In the genomic region with DNA sequence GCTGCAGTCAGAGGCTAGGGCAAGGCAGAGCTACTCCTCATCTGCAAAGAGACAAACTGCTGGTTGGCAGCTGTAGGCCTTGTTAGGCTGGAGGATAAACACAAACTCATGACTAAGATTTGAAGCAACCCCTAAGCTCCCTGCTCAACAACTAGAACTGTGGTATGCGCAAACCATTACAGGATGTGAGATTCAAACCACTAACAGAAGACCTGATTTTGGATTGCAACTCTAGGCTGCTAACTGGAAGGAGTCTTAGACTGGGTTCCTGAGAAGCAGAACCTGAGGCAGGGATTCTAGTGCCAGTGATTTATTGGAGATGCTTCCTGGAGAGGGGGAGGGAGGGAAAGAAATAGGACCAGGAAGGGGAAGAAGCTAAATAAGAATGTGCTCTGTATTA, we compare ENCODE assay signal across 12 cellular contexts. TPM values are rescaled to one million over a fixed set of nuclear protein-coding genes. Genes with fewer than 3 reads are reported as not detected.
DNase-seq lines count a peak whose midpoint lies in the region; ATAC-seq and TF ChIP-seq lines count a peak whose summit lies in the region.
"Had no signal": no experiment of that assay in that cellular context is flagged by ENCODE, and none has a peak within 500 bp of the region (broad histone marks: within the 10 kb centered on the region; RNA-seq: fewer than 3 reads in every experiment).

No MANE protein-coding gene starts in this region.

- CTCF ChIA-PET in CD8-positive, alpha-beta T cell (lab: Charles Lee), result interaction anchor here (1.0 to 1.1 kb wide), 2 partner anchors 15 to 57 kb away, joined by 3 to 7 read pairs; no protein-coding TSS in a partner anchor

- 87 to 100% methylated on average over 1 of the region's 1 CpG for WGBS in body of pancreas, 2 donors

- TF ChIP-seq POLR2A in body of pancreas (IDR thresholded peaks at IDR 0.05), result no peak

- intact Hi-C loops in CD8-positive, alpha-beta T cell (cut with DNase I, micrococcal nuclease), result no loop called here
- intact Hi-C loops in body of pancreas (cut with DNase I), result no loop called here

- H3K9me3 ChIP-seq in CD8-positive, alpha-beta T cell (ENCODE audit: low read length), result no peaks in the 10 kb centered on the region
- no peaks in the 10 kb centered on the region for H3K9me3 ChIP-seq in body of pancreas
- H3K9me3 ChIP-seq: SJSA1 had no signal

- no peaks in the 10 kb centered on the region for H3K27me3 ChIP-seq in CD8-positive, alpha-beta T cell (ENCODE audit: insufficient read depth, low read length)
- no peaks in the 10 kb centered on the region for H3K27me3 ChIP-seq in body of pancreas
- H3K27me3 ChIP-seq: SJSA1 had no signal

- H3K4me1 Mint-ChIP-seq in CD8-positive, alpha-beta T cell (ENCODE audit: low read depth), result peaks cover 36% of the 10 kb centered on the region

- no peaks in the 10 kb centered on the region for H3K36me3 Mint-ChIP-seq in CD8-positive, alpha-beta T cell
- H3K36me3 Mint-ChIP-seq: immature natural killer cell had no signal

- H3K27ac Mint-ChIP-seq in CD8-positive, alpha-beta T cell, result peak overlapping the region; percentile 19
- H3K27ac Mint-ChIP-seq: immature natural killer cell had no signal

- no peaks in the 10 kb centered on the region for H3K36me3 ChIP-seq in CD8-positive, alpha-beta T cell (ENCODE audit: insufficient read depth, low read length)
- no peaks in the 10 kb centered on the region for H3K36me3 ChIP-seq in body of pancreas (replicated peaks in 1 of 2; ENCODE audit: insufficient read depth in 1 of 2, low read depth in 2 of 2)
- H3K36me3 ChIP-seq: SJSA1 had no signal

- DNase-seq in CD8-positive, alpha-beta T cell, result no peak
- DNase-seq in astrocyte of the spinal cord (ENCODE audit: low read depth, low spot score) (peak; percentile 16), NCI-H524 treated with DMSO at 0.1 percent for 48 hours (lab: John Stamatoyannopoulos, UW) (no peak), DMS114 treated with DMSO at 0.1 percent for 48 hours (lab: John Stamatoyannopoulos, UW; ENCODE audit: unreplicated experiment) (no peak), body of pancreas (no peak), NCI-H2171 (lab: John Stamatoyannopoulos, UW) (no peak)
- DNase-seq: amniotic stem cell, immature natural killer cell had no signal

- H3K4me3 Mint-ChIP-seq in CD8-positive, alpha-beta T cell, result no peak overlapping the region
- H3K4me3 Mint-ChIP-seq: immature natural killer cell had no signal

- no peak overlapping the region for H3K4me3 ChIP-seq in CD8-positive, alpha-beta T cell (ENCODE audit: low read depth, low read length)
- H3K4me3 ChIP-seq in astrocyte of the spinal cord (ENCODE audit: low read depth, low read length), result no peak overlapping the region
- no peak overlapping the region for H3K4me3 ChIP-seq in body of pancreas
- H3K4me3 ChIP-seq: SJSA1 had no signal

- no peak for TF ChIP-seq CTCF in CD8-positive, alpha-beta T cell (IDR thresholded peaks at IDR 0.05)
- TF ChIP-seq CTCF in astrocyte of the spinal cord (IDR thresholded peaks at IDR 0.05; ENCODE audit: low read depth, low read length), result no peak
- TF ChIP-seq CTCF in body of pancreas (IDR thresholded peaks at IDR 0.05), result no peak

- ATAC-seq in CD8-positive, alpha-beta T cell, result peak; percentile 67
- ATAC-seq in GM19372 (IDR thresholded peaks at IDR 0.05; ENCODE audit: low read depth, unreplicated experiment), result peak; percentile 77
- ATAC-seq in HG03139 (IDR thresholded peaks at IDR 0.05; ENCODE audit: unreplicated experiment), result peak; percentile 73
- ATAC-seq in body of pancreas, result no peak

- in situ Hi-C loops in astrocyte of the spinal cord (cut with HindIII; ENCODE audit: low sequenced_read_pairs), result no loop called here

- H3K27ac ChIP-seq in CD8-positive, alpha-beta T cell (ENCODE audit: low read depth, low read length), result no peak overlapping the region
- H3K27ac ChIP-seq in body of pancreas, result no peak overlapping the region
- H3K27ac ChIP-seq: SJSA1 had no signal

- POLR2A ChIA-PET in CD8-positive, alpha-beta T cell (lab: Charles Lee), result interaction anchor here (0.8 to 1.0 kb wide), 3 partner anchors 10 to 90 kb away, joined by 3 to 5 read pairs (median 4); no protein-coding TSS in a partner anchor

- no peaks in the 10 kb centered on the region for H3K4me1 ChIP-seq in CD8-positive, alpha-beta T cell (ENCODE audit: insufficient read depth, low read length)
- H3K4me1 ChIP-seq in body of pancreas, result no peaks in the 10 kb centered on the region

- H3K9me3 Mint-ChIP-seq in CD8-positive, alpha-beta T cell, result no peaks in the 10 kb centered on the region
- H3K9me3 Mint-ChIP-seq: immature natural killer cell had no signal

- no peaks in the 10 kb centered on the region for H3K27me3 Mint-ChIP-seq in CD8-positive, alpha-beta T cell (ENCODE audit: low read depth)

RNA-seq across cellular contexts. Expression of a gene that starts 22.5 kb away (rescaled TPM):
- 1 to 10 TPM; 7.5 to 8.7 TPM for total RNA-seq in CD8-positive, alpha-beta T cell
- not detected for total RNA-seq in body of pancreas
- total RNA-seq: Daoy, SJSA1 had no signal

Comparison
In these comparisons a context has a peak if more than half of its experiments do, and no peak if none do; other contexts are left out.
1. RNA of a gene that starts 22.5 kb away (total RNA-seq): 7.5 to 8.7 TPM in CD8-positive, alpha-beta T cell; not detected in body of pancreas; every median in the first group is over 4 times any median in the second.